Comparison of ENCODE assay signal across 1 cellular context in the genomic region with DNA sequence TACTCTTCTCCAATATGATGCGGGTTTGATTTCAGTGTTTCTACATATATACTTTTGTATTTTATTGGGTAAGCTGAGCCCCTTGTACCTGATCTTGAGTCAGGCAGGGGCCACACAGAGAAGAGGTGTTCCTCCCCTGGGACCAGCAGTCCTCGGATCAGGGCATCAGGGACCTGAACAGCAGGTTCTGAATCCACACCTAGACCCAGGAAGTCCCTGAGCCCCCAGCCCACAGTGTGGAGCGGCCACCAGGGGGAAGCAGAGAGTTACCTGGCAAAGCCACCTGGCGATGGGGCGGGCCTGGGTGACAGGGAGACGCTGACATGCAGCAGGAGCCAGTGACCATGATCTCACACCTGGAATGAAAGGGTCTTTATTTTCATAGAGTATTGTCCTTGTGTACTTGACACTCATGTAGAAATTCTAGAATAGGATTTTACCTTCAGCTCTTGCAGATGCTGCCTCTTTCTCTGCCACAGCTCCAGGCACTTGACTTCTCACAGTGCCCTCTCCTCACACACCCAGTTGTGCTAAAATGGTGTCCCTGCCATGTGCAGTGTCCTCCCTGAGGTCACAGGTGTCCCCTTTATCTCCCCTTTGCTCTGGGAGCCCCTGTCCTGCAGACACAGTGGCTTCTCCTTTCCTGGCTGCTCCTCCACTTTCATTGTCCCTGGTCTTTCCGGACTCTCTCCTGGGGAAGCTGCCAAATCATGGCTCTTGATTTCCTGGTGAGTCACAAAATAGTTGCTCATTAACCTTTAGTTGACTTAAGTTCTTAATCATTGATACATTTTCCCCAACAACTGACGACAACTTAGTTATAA.
TF ChIP-seq lines count a peak whose summit lies in the region.

No MANE protein-coding gene starts in this region.

TF ChIP-seq in K562, 482 proteins besides CTCF, POLR2A, EP300 and RAD21 (continued from another document):
- TF ChIP-seq, protein P1, sequence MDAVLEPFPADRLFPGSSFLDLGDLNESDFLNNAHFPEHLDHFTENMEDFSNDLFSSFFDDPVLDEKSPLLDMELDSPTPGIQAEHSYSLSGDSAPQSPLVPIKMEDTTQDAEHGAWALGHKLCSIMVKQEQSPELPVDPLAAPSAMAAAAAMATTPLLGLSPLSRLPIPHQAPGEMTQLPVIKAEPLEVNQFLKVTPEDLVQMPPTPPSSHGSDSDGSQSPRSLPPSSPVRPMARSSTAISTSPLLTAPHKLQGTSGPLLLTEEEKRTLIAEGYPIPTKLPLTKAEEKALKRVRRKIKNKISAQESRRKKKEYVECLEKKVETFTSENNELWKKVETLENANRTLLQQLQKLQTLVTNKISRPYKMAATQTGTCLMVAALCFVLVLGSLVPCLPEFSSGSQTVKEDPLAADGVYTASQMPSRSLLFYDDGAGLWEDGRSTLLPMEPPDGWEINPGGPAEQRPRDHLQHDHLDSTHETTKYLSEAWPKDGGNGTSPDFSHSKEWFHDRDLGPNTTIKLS (IDR thresholded peaks at IDR 0.05; ENCODE audit: borderline replicate concordance, low read depth), result no peak
- TF ChIP-seq MECOM (CRISPR knock-in tag; IDR thresholded peaks at IDR 0.05) (no peak), ZNF121 (CRISPR knock-in tag; conservative IDR thresholded peaks at IDR 0.05) (no peak), NCOA1 (IDR thresholded peaks at IDR 0.05; ENCODE audit: low read depth) (no peak), CBFA2T2 (conservative IDR thresholded peaks at IDR 0.05) (0 out of 2 replicates have a peak, but pooled peaks have one; percentile 5), DACH1 (IDR thresholded peaks at IDR 0.05; ENCODE audit: partially characterized antibody) (peak; percentile 42), MIER1 (IDR thresholded peaks at IDR 0.05; ENCODE audit: low read depth) (no peak), RB1 (IDR thresholded peaks at IDR 0.05; ENCODE audit: low read depth) (peak; percentile 97), HNRNPUL1 (IDR thresholded peaks at IDR 0.05; ENCODE audit: low read length) (peak; percentile 57; the same call in 1 of the 2 replicates), MCM7 (IDR thresholded peaks at IDR 0.05) (no peak), LARP7 (IDR thresholded peaks at IDR 0.05) (no peak), ZNF184 (CRISPR knock-in tag; IDR thresholded peaks at IDR 0.05) (peak; percentile 75)
- TF ChIP-seq, protein P2, sequence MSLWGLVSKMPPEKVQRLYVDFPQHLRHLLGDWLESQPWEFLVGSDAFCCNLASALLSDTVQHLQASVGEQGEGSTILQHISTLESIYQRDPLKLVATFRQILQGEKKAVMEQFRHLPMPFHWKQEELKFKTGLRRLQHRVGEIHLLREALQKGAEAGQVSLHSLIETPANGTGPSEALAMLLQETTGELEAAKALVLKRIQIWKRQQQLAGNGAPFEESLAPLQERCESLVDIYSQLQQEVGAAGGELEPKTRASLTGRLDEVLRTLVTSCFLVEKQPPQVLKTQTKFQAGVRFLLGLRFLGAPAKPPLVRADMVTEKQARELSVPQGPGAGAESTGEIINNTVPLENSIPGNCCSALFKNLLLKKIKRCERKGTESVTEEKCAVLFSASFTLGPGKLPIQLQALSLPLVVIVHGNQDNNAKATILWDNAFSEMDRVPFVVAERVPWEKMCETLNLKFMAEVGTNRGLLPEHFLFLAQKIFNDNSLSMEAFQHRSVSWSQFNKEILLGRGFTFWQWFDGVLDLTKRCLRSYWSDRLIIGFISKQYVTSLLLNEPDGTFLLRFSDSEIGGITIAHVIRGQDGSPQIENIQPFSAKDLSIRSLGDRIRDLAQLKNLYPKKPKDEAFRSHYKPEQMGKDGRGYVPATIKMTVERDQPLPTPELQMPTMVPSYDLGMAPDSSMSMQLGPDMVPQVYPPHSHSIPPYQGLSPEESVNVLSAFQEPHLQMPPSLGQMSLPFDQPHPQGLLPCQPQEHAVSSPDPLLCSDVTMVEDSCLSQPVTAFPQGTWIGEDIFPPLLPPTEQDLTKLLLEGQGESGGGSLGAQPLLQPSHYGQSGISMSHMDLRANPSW (CRISPR knock-in tag; IDR thresholded peaks at IDR 0.05), result peak; percentile 97
- TF ChIP-seq, protein P3, sequence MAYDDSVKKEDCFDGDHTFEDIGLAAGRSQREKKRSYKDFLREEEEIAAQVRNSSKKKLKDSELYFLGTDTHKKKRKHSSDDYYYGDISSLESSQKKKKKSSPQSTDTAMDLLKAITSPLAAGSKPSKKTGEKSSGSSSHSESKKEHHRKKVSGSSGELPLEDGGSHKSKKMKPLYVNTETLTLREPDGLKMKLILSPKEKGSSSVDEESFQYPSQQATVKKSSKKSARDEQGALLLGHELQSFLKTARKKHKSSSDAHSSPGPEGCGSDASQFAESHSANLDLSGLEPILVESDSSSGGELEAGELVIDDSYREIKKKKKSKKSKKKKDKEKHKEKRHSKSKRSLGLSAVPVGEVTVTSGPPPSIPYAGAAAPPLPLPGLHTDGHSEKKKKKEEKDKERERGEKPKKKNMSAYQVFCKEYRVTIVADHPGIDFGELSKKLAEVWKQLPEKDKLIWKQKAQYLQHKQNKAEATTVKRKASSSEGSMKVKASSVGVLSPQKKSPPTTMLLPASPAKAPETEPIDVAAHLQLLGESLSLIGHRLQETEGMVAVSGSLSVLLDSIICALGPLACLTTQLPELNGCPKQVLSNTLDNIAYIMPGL (CRISPR knock-in tag; IDR thresholded peaks at IDR 0.05), result peak; percentile 77
- TF ChIP-seq, protein P4, sequence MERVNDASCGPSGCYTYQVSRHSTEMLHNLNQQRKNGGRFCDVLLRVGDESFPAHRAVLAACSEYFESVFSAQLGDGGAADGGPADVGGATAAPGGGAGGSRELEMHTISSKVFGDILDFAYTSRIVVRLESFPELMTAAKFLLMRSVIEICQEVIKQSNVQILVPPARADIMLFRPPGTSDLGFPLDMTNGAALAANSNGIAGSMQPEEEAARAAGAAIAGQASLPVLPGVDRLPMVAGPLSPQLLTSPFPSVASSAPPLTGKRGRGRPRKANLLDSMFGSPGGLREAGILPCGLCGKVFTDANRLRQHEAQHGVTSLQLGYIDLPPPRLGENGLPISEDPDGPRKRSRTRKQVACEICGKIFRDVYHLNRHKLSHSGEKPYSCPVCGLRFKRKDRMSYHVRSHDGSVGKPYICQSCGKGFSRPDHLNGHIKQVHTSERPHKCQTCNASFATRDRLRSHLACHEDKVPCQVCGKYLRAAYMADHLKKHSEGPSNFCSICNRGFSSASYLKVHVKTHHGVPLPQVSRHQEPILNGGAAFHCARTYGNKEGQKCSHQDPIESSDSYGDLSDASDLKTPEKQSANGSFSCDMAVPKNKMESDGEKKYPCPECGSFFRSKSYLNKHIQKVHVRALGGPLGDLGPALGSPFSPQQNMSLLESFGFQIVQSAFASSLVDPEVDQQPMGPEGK (CRISPR knock-in tag; IDR thresholded peaks at IDR 0.05; ENCODE audit: borderline replicate concordance), result no peak
- TF ChIP-seq, protein P5, sequence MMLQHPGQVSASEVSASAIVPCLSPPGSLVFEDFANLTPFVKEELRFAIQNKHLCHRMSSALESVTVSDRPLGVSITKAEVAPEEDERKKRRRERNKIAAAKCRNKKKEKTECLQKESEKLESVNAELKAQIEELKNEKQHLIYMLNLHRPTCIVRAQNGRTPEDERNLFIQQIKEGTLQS (IDR thresholded peaks at IDR 0.05), result no peak
- TF ChIP-seq, protein P5 (CRISPR knock-in tag; conservative IDR thresholded peaks at IDR 0.05), result peak; percentile 83; the same call in 1 of the 2 replicates
- TF ChIP-seq, protein P6, sequence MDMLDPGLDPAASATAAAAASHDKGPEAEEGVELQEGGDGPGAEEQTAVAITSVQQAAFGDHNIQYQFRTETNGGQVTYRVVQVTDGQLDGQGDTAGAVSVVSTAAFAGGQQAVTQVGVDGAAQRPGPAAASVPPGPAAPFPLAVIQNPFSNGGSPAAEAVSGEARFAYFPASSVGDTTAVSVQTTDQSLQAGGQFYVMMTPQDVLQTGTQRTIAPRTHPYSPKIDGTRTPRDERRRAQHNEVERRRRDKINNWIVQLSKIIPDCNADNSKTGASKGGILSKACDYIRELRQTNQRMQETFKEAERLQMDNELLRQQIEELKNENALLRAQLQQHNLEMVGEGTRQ (CRISPR knock-in tag; IDR thresholded peaks at IDR 0.05), result peak; percentile 9; the same call in 1 of the 2 replicates
- TF ChIP-seq, protein P7, sequence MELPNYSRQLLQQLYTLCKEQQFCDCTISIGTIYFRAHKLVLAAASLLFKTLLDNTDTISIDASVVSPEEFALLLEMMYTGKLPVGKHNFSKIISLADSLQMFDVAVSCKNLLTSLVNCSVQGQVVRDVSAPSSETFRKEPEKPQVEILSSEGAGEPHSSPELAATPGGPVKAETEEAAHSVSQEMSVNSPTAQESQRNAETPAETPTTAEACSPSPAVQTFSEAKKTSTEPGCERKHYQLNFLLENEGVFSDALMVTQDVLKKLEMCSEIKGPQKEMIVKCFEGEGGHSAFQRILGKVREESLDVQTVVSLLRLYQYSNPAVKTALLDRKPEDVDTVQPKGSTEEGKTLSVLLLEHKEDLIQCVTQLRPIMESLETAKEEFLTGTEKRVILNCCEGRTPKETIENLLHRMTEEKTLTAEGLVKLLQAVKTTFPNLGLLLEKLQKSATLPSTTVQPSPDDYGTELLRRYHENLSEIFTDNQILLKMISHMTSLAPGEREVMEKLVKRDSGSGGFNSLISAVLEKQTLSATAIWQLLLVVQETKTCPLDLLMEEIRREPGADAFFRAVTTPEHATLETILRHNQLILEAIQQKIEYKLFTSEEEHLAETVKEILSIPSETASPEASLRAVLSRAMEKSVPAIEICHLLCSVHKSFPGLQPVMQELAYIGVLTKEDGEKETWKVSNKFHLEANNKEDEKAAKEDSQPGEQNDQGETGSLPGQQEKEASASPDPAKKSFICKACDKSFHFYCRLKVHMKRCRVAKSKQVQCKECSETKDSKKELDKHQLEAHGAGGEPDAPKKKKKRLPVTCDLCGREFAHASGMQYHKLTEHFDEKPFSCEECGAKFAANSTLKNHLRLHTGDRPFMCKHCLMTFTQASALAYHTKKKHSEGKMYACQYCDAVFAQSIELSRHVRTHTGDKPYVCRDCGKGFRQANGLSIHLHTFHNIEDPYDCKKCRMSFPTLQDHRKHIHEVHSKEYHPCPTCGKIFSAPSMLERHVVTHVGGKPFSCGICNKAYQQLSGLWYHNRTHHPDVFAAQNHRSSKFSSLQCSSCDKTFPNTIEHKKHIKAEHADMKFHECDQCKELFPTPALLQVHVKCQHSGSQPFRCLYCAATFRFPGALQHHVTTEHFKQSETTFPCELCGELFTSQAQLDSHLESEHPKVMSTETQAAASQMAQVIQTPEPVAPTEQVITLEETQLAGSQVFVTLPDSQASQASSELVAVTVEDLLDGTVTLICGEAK (IDR thresholded peaks at IDR 0.05), result no peak
- TF ChIP-seq, protein P7 (CRISPR knock-in tag; IDR thresholded peaks at IDR 0.05), result peak; percentile 34
- TF ChIP-seq, protein P8, sequence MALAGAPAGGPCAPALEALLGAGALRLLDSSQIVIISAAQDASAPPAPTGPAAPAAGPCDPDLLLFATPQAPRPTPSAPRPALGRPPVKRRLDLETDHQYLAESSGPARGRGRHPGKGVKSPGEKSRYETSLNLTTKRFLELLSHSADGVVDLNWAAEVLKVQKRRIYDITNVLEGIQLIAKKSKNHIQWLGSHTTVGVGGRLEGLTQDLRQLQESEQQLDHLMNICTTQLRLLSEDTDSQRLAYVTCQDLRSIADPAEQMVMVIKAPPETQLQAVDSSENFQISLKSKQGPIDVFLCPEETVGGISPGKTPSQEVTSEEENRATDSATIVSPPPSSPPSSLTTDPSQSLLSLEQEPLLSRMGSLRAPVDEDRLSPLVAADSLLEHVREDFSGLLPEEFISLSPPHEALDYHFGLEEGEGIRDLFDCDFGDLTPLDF (CRISPR knock-in tag; IDR thresholded peaks at IDR 0.05), result peak; percentile 85; the same call in 1 of the 2 replicates
- TF ChIP-seq, protein P9, sequence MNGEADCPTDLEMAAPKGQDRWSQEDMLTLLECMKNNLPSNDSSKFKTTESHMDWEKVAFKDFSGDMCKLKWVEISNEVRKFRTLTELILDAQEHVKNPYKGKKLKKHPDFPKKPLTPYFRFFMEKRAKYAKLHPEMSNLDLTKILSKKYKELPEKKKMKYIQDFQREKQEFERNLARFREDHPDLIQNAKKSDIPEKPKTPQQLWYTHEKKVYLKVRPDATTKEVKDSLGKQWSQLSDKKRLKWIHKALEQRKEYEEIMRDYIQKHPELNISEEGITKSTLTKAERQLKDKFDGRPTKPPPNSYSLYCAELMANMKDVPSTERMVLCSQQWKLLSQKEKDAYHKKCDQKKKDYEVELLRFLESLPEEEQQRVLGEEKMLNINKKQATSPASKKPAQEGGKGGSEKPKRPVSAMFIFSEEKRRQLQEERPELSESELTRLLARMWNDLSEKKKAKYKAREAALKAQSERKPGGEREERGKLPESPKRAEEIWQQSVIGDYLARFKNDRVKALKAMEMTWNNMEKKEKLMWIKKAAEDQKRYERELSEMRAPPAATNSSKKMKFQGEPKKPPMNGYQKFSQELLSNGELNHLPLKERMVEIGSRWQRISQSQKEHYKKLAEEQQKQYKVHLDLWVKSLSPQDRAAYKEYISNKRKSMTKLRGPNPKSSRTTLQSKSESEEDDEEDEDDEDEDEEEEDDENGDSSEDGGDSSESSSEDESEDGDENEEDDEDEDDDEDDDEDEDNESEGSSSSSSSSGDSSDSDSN (IDR thresholded peaks at IDR 0.05; ENCODE audit: borderline replicate concordance in 1 of 2, low read depth in 2 of 2, low read length in 2 of 2), result 0 out of 4 replicates have a peak, but pooled peaks of 1 of the 2 experiments have one; percentile 15
